ENCODE assay signal across 1 cellular context in the genomic region with DNA sequence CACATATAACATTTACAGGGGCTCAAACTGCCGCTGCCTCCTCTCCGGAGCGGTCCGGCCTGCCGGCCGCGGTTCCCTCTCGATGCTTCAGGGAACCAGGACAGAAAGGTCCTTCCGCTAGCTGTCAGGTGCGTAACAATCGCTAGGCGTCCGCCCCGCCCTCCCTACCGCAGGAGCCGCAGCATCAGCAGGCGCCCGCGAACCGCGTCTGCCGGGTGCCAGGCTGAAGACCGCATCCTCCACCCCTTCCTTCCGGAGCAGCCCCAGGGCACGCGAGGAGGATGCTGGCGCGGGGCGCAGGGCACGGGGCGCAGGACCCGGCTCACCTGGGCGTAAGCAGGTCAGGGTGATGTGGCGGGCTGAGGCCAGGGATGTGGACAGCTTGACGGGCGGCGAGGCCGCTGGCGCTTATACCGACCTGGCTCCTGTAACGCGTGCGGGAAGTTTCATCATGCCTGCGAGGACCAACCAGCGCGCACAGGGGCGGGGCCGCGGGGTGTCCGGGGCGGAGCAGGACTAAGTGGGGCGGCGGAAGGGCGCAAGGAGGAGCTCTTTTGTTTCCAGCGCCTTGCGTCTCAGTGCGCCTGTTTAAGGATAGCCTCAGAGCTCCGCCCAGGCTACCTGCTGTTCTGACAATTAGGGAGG.
A peak's percentile ranks its signal among the peaks of the same experiment; 100 is the strongest.
TF ChIP-seq lines count a peak whose summit lies in the region.

A gene with protein sequence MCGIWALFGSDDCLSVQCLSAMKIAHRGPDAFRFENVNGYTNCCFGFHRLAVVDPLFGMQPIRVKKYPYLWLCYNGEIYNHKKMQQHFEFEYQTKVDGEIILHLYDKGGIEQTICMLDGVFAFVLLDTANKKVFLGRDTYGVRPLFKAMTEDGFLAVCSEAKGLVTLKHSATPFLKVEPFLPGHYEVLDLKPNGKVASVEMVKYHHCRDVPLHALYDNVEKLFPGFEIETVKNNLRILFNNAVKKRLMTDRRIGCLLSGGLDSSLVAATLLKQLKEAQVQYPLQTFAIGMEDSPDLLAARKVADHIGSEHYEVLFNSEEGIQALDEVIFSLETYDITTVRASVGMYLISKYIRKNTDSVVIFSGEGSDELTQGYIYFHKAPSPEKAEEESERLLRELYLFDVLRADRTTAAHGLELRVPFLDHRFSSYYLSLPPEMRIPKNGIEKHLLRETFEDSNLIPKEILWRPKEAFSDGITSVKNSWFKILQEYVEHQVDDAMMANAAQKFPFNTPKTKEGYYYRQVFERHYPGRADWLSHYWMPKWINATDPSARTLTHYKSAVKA (minus strand): TSS at position 384 of the 645 bp plus-strand sequence. CDS start 3,252 bp downstream, outside the sequence.

TF ChIP-seq in K562, 482 proteins besides CTCF, POLR2A, EP300 and RAD21 (continued from another document and continues in another):
- TF ChIP-seq, protein P1, sequence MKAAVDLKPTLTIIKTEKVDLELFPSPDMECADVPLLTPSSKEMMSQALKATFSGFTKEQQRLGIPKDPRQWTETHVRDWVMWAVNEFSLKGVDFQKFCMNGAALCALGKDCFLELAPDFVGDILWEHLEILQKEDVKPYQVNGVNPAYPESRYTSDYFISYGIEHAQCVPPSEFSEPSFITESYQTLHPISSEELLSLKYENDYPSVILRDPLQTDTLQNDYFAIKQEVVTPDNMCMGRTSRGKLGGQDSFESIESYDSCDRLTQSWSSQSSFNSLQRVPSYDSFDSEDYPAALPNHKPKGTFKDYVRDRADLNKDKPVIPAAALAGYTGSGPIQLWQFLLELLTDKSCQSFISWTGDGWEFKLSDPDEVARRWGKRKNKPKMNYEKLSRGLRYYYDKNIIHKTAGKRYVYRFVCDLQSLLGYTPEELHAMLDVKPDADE (conservative IDR thresholded peaks at IDR 0.05; ENCODE audit: control insufficient read depth, low read depth, low read length) = 0 out of 2 replicates have a peak, but pooled peaks have one; percentile 74
- TF ChIP-seq SP1 (CRISPR knock-in tag; IDR thresholded peaks at IDR 0.05) = peak; percentile 84
- TF ChIP-seq, protein P2, sequence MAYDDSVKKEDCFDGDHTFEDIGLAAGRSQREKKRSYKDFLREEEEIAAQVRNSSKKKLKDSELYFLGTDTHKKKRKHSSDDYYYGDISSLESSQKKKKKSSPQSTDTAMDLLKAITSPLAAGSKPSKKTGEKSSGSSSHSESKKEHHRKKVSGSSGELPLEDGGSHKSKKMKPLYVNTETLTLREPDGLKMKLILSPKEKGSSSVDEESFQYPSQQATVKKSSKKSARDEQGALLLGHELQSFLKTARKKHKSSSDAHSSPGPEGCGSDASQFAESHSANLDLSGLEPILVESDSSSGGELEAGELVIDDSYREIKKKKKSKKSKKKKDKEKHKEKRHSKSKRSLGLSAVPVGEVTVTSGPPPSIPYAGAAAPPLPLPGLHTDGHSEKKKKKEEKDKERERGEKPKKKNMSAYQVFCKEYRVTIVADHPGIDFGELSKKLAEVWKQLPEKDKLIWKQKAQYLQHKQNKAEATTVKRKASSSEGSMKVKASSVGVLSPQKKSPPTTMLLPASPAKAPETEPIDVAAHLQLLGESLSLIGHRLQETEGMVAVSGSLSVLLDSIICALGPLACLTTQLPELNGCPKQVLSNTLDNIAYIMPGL (CRISPR knock-in tag; IDR thresholded peaks at IDR 0.05) = peak; percentile 73; the same call in 1 of the 2 replicates
- TF ChIP-seq, protein P3, sequence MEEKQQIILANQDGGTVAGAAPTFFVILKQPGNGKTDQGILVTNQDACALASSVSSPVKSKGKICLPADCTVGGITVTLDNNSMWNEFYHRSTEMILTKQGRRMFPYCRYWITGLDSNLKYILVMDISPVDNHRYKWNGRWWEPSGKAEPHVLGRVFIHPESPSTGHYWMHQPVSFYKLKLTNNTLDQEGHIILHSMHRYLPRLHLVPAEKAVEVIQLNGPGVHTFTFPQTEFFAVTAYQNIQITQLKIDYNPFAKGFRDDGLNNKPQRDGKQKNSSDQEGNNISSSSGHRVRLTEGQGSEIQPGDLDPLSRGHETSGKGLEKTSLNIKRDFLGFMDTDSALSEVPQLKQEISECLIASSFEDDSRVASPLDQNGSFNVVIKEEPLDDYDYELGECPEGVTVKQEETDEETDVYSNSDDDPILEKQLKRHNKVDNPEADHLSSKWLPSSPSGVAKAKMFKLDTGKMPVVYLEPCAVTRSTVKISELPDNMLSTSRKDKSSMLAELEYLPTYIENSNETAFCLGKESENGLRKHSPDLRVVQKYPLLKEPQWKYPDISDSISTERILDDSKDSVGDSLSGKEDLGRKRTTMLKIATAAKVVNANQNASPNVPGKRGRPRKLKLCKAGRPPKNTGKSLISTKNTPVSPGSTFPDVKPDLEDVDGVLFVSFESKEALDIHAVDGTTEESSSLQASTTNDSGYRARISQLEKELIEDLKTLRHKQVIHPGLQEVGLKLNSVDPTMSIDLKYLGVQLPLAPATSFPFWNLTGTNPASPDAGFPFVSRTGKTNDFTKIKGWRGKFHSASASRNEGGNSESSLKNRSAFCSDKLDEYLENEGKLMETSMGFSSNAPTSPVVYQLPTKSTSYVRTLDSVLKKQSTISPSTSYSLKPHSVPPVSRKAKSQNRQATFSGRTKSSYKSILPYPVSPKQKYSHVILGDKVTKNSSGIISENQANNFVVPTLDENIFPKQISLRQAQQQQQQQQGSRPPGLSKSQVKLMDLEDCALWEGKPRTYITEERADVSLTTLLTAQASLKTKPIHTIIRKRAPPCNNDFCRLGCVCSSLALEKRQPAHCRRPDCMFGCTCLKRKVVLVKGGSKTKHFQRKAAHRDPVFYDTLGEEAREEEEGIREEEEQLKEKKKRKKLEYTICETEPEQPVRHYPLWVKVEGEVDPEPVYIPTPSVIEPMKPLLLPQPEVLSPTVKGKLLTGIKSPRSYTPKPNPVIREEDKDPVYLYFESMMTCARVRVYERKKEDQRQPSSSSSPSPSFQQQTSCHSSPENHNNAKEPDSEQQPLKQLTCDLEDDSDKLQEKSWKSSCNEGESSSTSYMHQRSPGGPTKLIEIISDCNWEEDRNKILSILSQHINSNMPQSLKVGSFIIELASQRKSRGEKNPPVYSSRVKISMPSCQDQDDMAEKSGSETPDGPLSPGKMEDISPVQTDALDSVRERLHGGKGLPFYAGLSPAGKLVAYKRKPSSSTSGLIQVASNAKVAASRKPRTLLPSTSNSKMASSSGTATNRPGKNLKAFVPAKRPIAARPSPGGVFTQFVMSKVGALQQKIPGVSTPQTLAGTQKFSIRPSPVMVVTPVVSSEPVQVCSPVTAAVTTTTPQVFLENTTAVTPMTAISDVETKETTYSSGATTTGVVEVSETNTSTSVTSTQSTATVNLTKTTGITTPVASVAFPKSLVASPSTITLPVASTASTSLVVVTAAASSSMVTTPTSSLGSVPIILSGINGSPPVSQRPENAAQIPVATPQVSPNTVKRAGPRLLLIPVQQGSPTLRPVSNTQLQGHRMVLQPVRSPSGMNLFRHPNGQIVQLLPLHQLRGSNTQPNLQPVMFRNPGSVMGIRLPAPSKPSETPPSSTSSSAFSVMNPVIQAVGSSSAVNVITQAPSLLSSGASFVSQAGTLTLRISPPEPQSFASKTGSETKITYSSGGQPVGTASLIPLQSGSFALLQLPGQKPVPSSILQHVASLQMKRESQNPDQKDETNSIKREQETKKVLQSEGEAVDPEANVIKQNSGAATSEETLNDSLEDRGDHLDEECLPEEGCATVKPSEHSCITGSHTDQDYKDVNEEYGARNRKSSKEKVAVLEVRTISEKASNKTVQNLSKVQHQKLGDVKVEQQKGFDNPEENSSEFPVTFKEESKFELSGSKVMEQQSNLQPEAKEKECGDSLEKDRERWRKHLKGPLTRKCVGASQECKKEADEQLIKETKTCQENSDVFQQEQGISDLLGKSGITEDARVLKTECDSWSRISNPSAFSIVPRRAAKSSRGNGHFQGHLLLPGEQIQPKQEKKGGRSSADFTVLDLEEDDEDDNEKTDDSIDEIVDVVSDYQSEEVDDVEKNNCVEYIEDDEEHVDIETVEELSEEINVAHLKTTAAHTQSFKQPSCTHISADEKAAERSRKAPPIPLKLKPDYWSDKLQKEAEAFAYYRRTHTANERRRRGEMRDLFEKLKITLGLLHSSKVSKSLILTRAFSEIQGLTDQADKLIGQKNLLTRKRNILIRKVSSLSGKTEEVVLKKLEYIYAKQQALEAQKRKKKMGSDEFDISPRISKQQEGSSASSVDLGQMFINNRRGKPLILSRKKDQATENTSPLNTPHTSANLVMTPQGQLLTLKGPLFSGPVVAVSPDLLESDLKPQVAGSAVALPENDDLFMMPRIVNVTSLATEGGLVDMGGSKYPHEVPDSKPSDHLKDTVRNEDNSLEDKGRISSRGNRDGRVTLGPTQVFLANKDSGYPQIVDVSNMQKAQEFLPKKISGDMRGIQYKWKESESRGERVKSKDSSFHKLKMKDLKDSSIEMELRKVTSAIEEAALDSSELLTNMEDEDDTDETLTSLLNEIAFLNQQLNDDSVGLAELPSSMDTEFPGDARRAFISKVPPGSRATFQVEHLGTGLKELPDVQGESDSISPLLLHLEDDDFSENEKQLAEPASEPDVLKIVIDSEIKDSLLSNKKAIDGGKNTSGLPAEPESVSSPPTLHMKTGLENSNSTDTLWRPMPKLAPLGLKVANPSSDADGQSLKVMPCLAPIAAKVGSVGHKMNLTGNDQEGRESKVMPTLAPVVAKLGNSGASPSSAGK (IDR thresholded peaks at IDR 0.05) = peak; percentile 66
- TF ChIP-seq NEUROD1 (IDR thresholded peaks at IDR 0.05; ENCODE audit: borderline replicate concordance, low read depth, low read length, partially characterized antibody) = no peak
- peak; percentile 100 for TF ChIP-seq ZBTB1 (CRISPR knock-in tag; IDR thresholded peaks at IDR 0.05; ENCODE audit: borderline replicate concordance, low read depth)
- TF ChIP-seq STAG1 (CRISPR knock-in tag; IDR thresholded peaks at IDR 0.05; ENCODE audit: borderline replicate concordance) = no peak
- peak; percentile 39; the same call in 1 of the 2 replicates for TF ChIP-seq ATF1 (CRISPR knock-in tag; IDR thresholded peaks at IDR 0.05)
- TF ChIP-seq ATF1 (tag; IDR thresholded peaks at IDR 0.05) = peak; percentile 92
- TF ChIP-seq, protein P4, sequence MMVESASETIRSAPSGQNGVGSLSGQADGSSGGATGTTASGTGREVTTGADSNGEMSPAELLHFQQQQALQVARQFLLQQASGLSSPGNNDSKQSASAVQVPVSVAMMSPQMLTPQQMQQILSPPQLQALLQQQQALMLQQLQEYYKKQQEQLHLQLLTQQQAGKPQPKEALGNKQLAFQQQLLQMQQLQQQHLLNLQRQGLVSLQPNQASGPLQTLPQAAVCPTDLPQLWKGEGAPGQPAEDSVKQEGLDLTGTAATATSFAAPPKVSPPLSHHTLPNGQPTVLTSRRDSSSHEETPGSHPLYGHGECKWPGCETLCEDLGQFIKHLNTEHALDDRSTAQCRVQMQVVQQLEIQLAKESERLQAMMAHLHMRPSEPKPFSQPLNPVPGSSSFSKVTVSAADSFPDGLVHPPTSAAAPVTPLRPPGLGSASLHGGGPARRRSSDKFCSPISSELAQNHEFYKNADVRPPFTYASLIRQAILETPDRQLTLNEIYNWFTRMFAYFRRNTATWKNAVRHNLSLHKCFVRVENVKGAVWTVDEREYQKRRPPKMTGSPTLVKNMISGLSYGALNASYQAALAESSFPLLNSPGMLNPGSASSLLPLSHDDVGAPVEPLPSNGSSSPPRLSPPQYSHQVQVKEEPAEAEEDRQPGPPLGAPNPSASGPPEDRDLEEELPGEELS (CRISPR knock-in tag; IDR thresholded peaks at IDR 0.05; ENCODE audit: borderline replicate concordance) = peak; percentile 35; the same call in 1 of the 2 replicates
- TF ChIP-seq, protein P5, sequence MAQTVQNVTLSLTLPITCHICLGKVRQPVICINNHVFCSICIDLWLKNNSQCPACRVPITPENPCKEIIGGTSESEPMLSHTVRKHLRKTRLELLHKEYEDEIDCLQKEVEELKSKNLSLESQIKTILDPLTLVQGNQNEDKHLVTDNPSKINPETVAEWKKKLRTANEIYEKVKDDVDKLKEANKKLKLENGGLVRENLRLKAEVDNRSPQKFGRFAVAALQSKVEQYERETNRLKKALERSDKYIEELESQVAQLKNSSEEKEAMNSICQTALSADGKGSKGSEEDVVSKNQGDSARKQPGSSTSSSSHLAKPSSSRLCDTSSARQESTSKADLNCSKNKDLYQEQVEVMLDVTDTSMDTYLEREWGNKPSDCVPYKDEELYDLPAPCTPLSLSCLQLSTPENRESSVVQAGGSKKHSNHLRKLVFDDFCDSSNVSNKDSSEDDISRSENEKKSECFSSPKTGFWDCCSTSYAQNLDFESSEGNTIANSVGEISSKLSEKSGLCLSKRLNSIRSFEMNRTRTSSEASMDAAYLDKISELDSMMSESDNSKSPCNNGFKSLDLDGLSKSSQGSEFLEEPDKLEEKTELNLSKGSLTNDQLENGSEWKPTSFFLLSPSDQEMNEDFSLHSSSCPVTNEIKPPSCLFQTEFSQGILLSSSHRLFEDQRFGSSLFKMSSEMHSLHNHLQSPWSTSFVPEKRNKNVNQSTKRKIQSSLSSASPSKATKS (CRISPR knock-in tag; IDR thresholded peaks at IDR 0.05) = no peak
- TF ChIP-seq ZNF324 (CRISPR knock-in tag; IDR thresholded peaks at IDR 0.05) = no peak
- TF ChIP-seq, protein P6, sequence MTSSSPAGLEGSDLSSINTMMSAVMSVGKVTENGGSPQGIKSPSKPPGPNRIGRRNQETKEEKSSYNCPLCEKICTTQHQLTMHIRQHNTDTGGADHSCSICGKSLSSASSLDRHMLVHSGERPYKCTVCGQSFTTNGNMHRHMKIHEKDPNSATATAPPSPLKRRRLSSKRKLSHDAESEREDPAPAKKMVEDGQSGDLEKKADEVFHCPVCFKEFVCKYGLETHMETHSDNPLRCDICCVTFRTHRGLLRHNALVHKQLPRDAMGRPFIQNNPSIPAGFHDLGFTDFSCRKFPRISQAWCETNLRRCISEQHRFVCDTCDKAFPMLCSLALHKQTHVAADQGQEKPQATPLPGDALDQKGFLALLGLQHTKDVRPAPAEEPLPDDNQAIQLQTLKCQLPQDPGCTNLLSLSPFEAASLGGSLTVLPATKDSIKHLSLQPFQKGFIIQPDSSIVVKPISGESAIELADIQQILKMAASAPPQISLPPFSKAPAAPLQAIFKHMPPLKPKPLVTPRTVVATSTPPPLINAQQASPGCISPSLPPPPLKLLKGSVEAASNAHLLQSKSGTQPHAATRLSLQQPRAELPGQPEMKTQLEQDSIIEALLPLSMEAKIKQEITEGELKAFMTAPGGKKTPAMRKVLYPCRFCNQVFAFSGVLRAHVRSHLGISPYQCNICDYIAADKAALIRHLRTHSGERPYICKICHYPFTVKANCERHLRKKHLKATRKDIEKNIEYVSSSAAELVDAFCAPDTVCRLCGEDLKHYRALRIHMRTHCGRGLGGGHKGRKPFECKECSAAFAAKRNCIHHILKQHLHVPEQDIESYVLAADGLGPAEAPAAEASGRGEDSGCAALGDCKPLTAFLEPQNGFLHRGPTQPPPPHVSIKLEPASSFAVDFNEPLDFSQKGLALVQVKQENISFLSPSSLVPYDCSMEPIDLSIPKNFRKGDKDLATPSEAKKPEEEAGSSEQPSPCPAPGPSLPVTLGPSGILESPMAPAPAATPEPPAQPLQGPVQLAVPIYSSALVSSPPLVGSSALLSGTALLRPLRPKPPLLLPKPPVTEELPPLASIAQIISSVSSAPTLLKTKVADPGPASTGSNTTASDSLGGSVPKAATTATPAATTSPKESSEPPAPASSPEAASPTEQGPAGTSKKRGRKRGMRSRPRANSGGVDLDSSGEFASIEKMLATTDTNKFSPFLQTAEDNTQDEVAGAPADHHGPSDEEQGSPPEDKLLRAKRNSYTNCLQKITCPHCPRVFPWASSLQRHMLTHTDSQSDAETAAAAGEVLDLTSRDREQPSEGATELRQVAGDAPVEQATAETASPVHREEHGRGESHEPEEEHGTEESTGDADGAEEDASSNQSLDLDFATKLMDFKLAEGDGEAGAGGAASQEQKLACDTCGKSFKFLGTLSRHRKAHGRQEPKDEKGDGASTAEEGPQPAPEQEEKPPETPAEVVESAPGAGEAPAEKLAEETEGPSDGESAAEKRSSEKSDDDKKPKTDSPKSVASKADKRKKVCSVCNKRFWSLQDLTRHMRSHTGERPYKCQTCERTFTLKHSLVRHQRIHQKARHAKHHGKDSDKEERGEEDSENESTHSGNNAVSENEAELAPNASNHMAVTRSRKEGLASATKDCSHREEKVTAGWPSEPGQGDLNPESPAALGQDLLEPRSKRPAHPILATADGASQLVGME (CRISPR knock-in tag; IDR thresholded peaks at IDR 0.05) = peak; percentile 57; the same call in 1 of the 2 replicates
- peak; percentile 100 for TF ChIP-seq CEBPG (CRISPR knock-in tag; IDR thresholded peaks at IDR 0.05)
- peak; percentile 96 to 97 for TF ChIP-seq CEBPG (tag; conservative IDR thresholded peaks at IDR 0.05 in 1 of 2, IDR thresholded peaks at IDR 0.05 in 1 of 2)
- no peak for TF ChIP-seq ZNF717 (CRISPR knock-in tag; IDR thresholded peaks at IDR 0.05)
- TF ChIP-seq HNRNPL (IDR thresholded peaks at IDR 0.05; ENCODE audit: low read depth, low read length) = peak; percentile 97
